Comparison of ENCODE assay signal across 9 cellular contexts in genomic region chr20:49381558-49382493, GRCh38.
A peak's percentile ranks its signal among the peaks of the same experiment; 100 is the strongest.
DNase-seq lines count a peak whose midpoint lies in the region; ATAC-seq, FAIRE-seq and TF ChIP-seq lines count a peak whose summit lies in the region.
"Had no signal": no experiment of that assay in that cellular context is flagged by ENCODE, and none has a peak within 500 bp of the region (broad histone marks: within the 10 kb centered on the region; RNA-seq: fewer than 3 reads in every experiment).

No MANE protein-coding gene starts in this region.

- H3K4me2 ChIP-seq in H1 (ENCODE audit: insufficient read depth in 1 of 2, low read depth in 2 of 2, low read length in 2 of 2) = no peak overlapping the region

- DNase-seq in COR-L47 (lab: John Stamatoyannopoulos, UW) (peak; percentile 94), NCI-H2171 treated with DMSO at 0.1 percent for 48 hours (lab: John Stamatoyannopoulos, UW) (peak; percentile 98), H1 (ENCODE audit: low read depth in 1 of 2, low spot score in 2 of 2) (no peak), endodermal cell (no peak)
- DNase-seq in stimulated activated CD4-positive, alpha-beta T cell treated with anti-CD3 and anti-CD28 coated beads, Interleukin-2, amount 100 ng/mL, for 48 hours = no peak
- DNase-seq in activated naive CD4-positive, alpha-beta T cell treated with anti-CD3 and anti-CD28 coated beads, Interleukin-2, amount 50 U/mL, for 16 hours = no peak

- H3K56ac ChIP-seq in H1 (replicated peaks; ENCODE audit: insufficient read length, low read depth, low read length) = no peak overlapping the region

- no peak overlapping the region for H2BK120ac ChIP-seq in H1 (replicated peaks; ENCODE audit: low read depth, low read length)

- H3K4ac ChIP-seq in H1 (replicated peaks; ENCODE audit: insufficient read length, low read depth, low read length) = no peak overlapping the region

- no peak for ATAC-seq in HG02870 (IDR thresholded peaks at IDR 0.05; ENCODE audit: unreplicated experiment)

- no peak overlapping the region for H4K5ac ChIP-seq in H1 (ENCODE audit: insufficient read length, low read depth, low read length)

- H3K4me1 Mint-ChIP-seq in nephron (peaks cover 10% of the 10 kb centered on the region), endodermal cell (peaks cover 2% of the 10 kb centered on the region)

- H3K36me3 Mint-ChIP-seq in nephron (ENCODE audit: low read depth) (no peaks in the 10 kb centered on the region), endodermal cell (ENCODE audit: low read depth) (no peaks in the 10 kb centered on the region)

- no peak overlapping the region for H2BK20ac ChIP-seq in H1 (ENCODE audit: low read length)

- no peak overlapping the region for H3K14ac ChIP-seq in H1 (ENCODE audit: insufficient read length)

- no peaks in the 10 kb centered on the region for H3K79me1 ChIP-seq in H1 (ENCODE audit: low read depth, low read length)

- H3K4me1 ChIP-seq in H1 (replicated peaks in 1 of 4; ENCODE audit: control insufficient read depth in 3 of 4, insufficient read depth in 4 of 4, low read length in 3 of 4) (peaks cover 2 to 8% (median 4%) of the 10 kb centered on the region in 4 experiments; a peak in 4 of 7 replicates), endodermal cell (ENCODE audit: control insufficient read depth, insufficient read depth, low read length) (no peaks in the 10 kb centered on the region)

- TF ChIP-seq RAD21 in H1 (IDR thresholded peaks at IDR 0.05 in 1 of 2, conservative IDR thresholded peaks at IDR 0.05 in 1 of 2; ENCODE audit: low read depth in 2 of 2, low read length in 2 of 2) = no peak

- POLR2A ChIA-PET in H1 (lab: Charles Lee; ENCODE audit: partially characterized antibody) = interaction anchor here (0.9 to 1.3 kb wide), 4 partner anchors 14 to 188 kb away, joined by 3 to 4 read pairs (median 3); no protein-coding TSS in a partner anchor

- no peak overlapping the region; the same call in 1 of the 2 replicates for H4K8ac ChIP-seq in H1 (ENCODE audit: extremely low read depth, insufficient read depth, low read length)

- H2BK15ac ChIP-seq in H1 (ENCODE audit: low read length) = peak overlapping the region; percentile 61; the same call in 1 of the 2 replicates

- H3K9me3 ChIP-seq in H1 (ENCODE audit: insufficient read depth in 2 of 2, low read depth in 1 of 2, low read length in 1 of 2) (no peaks in the 10 kb centered on the region), endodermal cell (ENCODE audit: control insufficient read depth, low read length) (no peaks in the 10 kb centered on the region)

- no peak overlapping the region for H3K4me3 ChIP-seq in H1 (ENCODE audit: extremely low read depth in 1 of 4, insufficient read depth in 2 of 4, low read depth in 3 of 4, low read length in 4 of 4)
- H3K4me3 ChIP-seq in endodermal cell (ENCODE audit: low read length) = no peak overlapping the region

- H4K91ac ChIP-seq in H1 (replicated peaks; ENCODE audit: insufficient read length, low read length) = no peak overlapping the region

- TF ChIP-seq POLR2A in H1 (IDR thresholded peaks at IDR 0.05; ENCODE audit: control extremely low read depth in 1 of 2, low read depth in 2 of 2, low read length in 2 of 2) = no peak

- no peaks in the 10 kb centered on the region for H4K20me1 ChIP-seq in H1 (replicated peaks in 1 of 2; ENCODE audit: control insufficient read depth in 1 of 2, insufficient read depth in 2 of 2, low read length in 2 of 2)

- H3K18ac ChIP-seq in H1 (ENCODE audit: extremely low read depth, low read length) = no peak overlapping the region

- no peaks in the 10 kb centered on the region for H3K23me2 ChIP-seq in H1 (ENCODE audit: low read depth, low read length)

- no peak overlapping the region for H3K9ac ChIP-seq in H1 (replicated peaks in 1 of 4; ENCODE audit: extremely low read depth in 1 of 4, low read depth in 3 of 4, low read length in 3 of 4)
- no peak overlapping the region for H3K9ac ChIP-seq in endodermal cell (ENCODE audit: extremely low read depth, low read length, poor library complexity, severe bottlenecking)

- H3K27me3 Mint-ChIP-seq in nephron (ENCODE audit: low read depth) = peaks cover 25% of the 10 kb centered on the region
- H3K27me3 Mint-ChIP-seq in endodermal cell (ENCODE audit: insufficient read depth) = no peaks in the 10 kb centered on the region

- no peak for TF ChIP-seq CTCF in H1 (IDR thresholded peaks at IDR 0.05; ENCODE audit: control extremely low read depth in 1 of 3, insufficient read depth in 1 of 3, low read depth in 1 of 3, low read length in 3 of 3)
- no peak for TF ChIP-seq CTCF in nephron (IDR thresholded peaks at IDR 0.05; ENCODE audit: unreplicated experiment in 3 of 3)
- no peak for TF ChIP-seq CTCF in endodermal cell (conservative IDR thresholded peaks at IDR 0.05)

- no peaks in the 10 kb centered on the region for H3K27me3 ChIP-seq in H1 (replicated peaks in 1 of 4; ENCODE audit: control insufficient read depth in 3 of 4, extremely low read depth in 1 of 4, insufficient read depth in 3 of 4, low read length in 3 of 4)
- no peaks in the 10 kb centered on the region for H3K27me3 ChIP-seq in endodermal cell (ENCODE audit: control insufficient read depth, insufficient read depth, low read length, poor library complexity, severe bottlenecking)

- H3K27ac ChIP-seq in H1 (ENCODE audit: low read depth, low read length) (no peak overlapping the region), endodermal cell (ENCODE audit: low read depth, low read length) (no peak overlapping the region)

- H3K36me3 ChIP-seq in H1 (ENCODE audit: control insufficient read depth in 2 of 4, insufficient read depth in 4 of 4, low read length in 3 of 4) (no peaks in the 10 kb centered on the region), endodermal cell (ENCODE audit: control insufficient read depth, insufficient read depth, low read length) (no peaks in the 10 kb centered on the region)

- WGBS in H1 (ENCODE audit: extremely low coverage in 1 of 2, insufficient coverage in 1 of 2, insufficient read length in 1 of 2, insufficient replicate concordance in 2 of 2, low coverage in 1 of 2, low lambda C conversion rate in 2 of 2, missing lambda C conversion rate in 1 of 2), 2 experiments = 93% methylated on average over 14 of the region's 14 CpGs; no CpG with 5 or more reads in 1 of the 2 experiments
- 83 to 89% methylated on average over 11 to 14 of the region's 14 CpGs for WGBS in endodermal cell (ENCODE audit: insufficient coverage in 1 of 2, insufficient read length in 1 of 2), 2 experiments

- H3K23ac ChIP-seq in H1 (ENCODE audit: insufficient read length) = no peak overlapping the region

- 0 out of 2 replicates have a peak overlapping the region, but pooled peaks have one; percentile 60 for H2BK12ac ChIP-seq in H1 (ENCODE audit: low read depth, low read length)

- peak overlapping the region in 2 of 3 experiments; percentile 33 to 59 for H3K27ac Mint-ChIP-seq in nephron
- no peak overlapping the region for H3K27ac Mint-ChIP-seq in endodermal cell
- H3K27ac Mint-ChIP-seq: stimulated activated naive CD8-positive, alpha-beta T cell treated with anti-CD3 and anti-CD28 coated beads, Interleukin-15, Interleukin-2, amounts not matched to agents 100 ng/mL and 50 ng/mL, for 24 hours had no signal

- CTCF ChIA-PET in H1 (lab: Charles Lee; ENCODE audit: partially characterized antibody) = interaction anchor here (0.7 to 7.2 kb wide), 10 partner anchors 9 to 127 kb away, joined by 3 to 70 read pairs (median 4); partner anchors contain the start of gene KCNB1

- FAIRE-seq in H1 (lab: Jason Lieb, UNC) = no peak

- H3K9me3 Mint-ChIP-seq in nephron (no peaks in the 10 kb centered on the region), endodermal cell (no peaks in the 10 kb centered on the region)
- H3K9me3 Mint-ChIP-seq: stimulated activated naive CD8-positive, alpha-beta T cell treated with anti-CD3 and anti-CD28 coated beads, Interleukin-15, Interleukin-2, amounts not matched to agents 100 ng/mL and 50 ng/mL, for 24 hours had no signal

- H3K4me3 Mint-ChIP-seq in nephron (no peak overlapping the region), endodermal cell (no peak overlapping the region)
- H3K4me3 Mint-ChIP-seq: stimulated activated naive CD8-positive, alpha-beta T cell treated with anti-CD3 and anti-CD28 coated beads, Interleukin-15, Interleukin-2, amounts not matched to agents 100 ng/mL and 50 ng/mL, for 24 hours had no signal

- H2BK5ac ChIP-seq in H1 (ENCODE audit: low read depth, low read length) = no peak overlapping the region

- no peaks in the 10 kb centered on the region for H3K79me2 ChIP-seq in H1 (ENCODE audit: control insufficient read depth in 1 of 2, insufficient read depth in 2 of 2, low read length in 2 of 2)

- no peak for TF ChIP-seq EP300 in H1 (IDR thresholded peaks at IDR 0.05; ENCODE audit: borderline replicate concordance in 1 of 2, low read depth in 2 of 2, low read length in 2 of 2)

- no peak overlapping the region for H2AFZ ChIP-seq in H1 (ENCODE audit: low read length)

- no peak overlapping the region for H2AK5ac ChIP-seq in H1 (ENCODE audit: low read depth, low read length)

TF ChIP-seq in H1, 55 proteins besides CTCF, POLR2A, EP300 and RAD21:
- no peak for TF ChIP-seq GABPA (IDR thresholded peaks at IDR 0.05; ENCODE audit: borderline replicate concordance, insufficient read depth, low read length)

Comparison
In these comparisons a context has a peak if more than half of its experiments do, and no peak if none do; other contexts are left out.
1. DNase-seq: peak in COR-L47 (single experiment) and NCI-H2171 treated with DMSO at 0.1 percent for 48 hours (single experiment); none in H1 (0 of 2), stimulated activated CD4-positive, alpha-beta T cell treated with anti-CD3 and anti-CD28 coated beads, Interleukin-2, amount 100 ng/mL, for 48 hours (0 of 2), endodermal cell (single experiment) and activated naive CD4-positive, alpha-beta T cell treated with anti-CD3 and anti-CD28 coated beads, Interleukin-2, amount 50 U/mL, for 16 hours (single experiment).